25 cellular contexts compared by ENCODE assay signal in genomic region chr6:169895926-169896761, GRCh38.
"Had no signal": no experiment of that assay in that cellular context is flagged by ENCODE, and none has a peak within 500 bp of the region (broad histone marks: within the 10 kb centered on the region; RNA-seq: fewer than 3 reads in every experiment).

No MANE protein-coding gene starts in this region.

- FAIRE-seq: astrocyte had no signal

- H3K4me3 ChIP-seq: MG63, SK-N-MC had no signal

- H3K36me3 ChIP-seq: MG63 had no signal

- H3K27ac ChIP-seq: SK-N-MC had no signal

- H3K9me3 ChIP-seq: MG63 had no signal

- ATAC-seq: activated CD8-positive, alpha-beta memory T cell treated with anti-CD3 and anti-CD28 coated beads, Interleukin-2, amount 10 ng/mL, durations not matched to agents 7 days and 5 days; activated CD8-positive, alpha-beta T cell treated with anti-CD3 and anti-CD28 coated beads, Interleukin-2, amount 10 ng/mL, durations not matched to agents 7 days and 5 days; activated naive CD4-positive, alpha-beta T cell treated with anti-CD3 and anti-CD28 coated beads, Interleukin-2, amount 50 U/mL, for 72 hours; activated naive CD8-positive, alpha-beta T cell treated with anti-CD3 and anti-CD28 coated beads, Interleukin-2, amount 50 U/mL, for 24 hours; activated T-cell treated with anti-CD3 and anti-CD28 coated beads, Interleukin-2, amount 50 U/mL, for 4 hours; WTC11 had no signal

- DNase-seq: activated CD4-positive, alpha-beta T cell treated with anti-CD3 and anti-CD28 coated beads for 48 hours; activated CD4-positive, alpha-beta T cell treated with anti-CD3 and anti-CD28 coated beads, Interleukin-2, amount 50 U/mL, for 4 hours; activated CD4-positive, CD25-positive, alpha-beta regulatory T cell treated with anti-CD3 and anti-CD28 coated beads, Interleukin-2, amount 50 U/mL, for 72 hours; activated CD8-positive, alpha-beta memory T cell treated with anti-CD3 and anti-CD28 coated beads, Interleukin-2, amount 10 ng/mL, durations not matched to agents 7 days and 5 days; activated CD8-positive, alpha-beta T cell treated with anti-CD3 and anti-CD28 coated beads, Interleukin-2, amount 10 ng/mL, durations not matched to agents 7 days and 5 days; activated effector memory CD4-positive, alpha-beta T cell treated with anti-CD3 and anti-CD28 coated beads, Interleukin-2, amount 50 U/mL, for 16 hours; activated naive CD4-positive, alpha-beta T cell treated with Interleukin-2 at 50 U/mL for 16 hours; activated naive CD8-positive, alpha-beta T cell treated with anti-CD3 and anti-CD28 coated beads, Interleukin-2, amount 50 U/mL, for 24 hours; activated T-cell treated with anti-CD3 and anti-CD28 coated beads, Interleukin-2, amount 50 U/mL, for 4 hours; amniotic stem cell; MG63; NCI-H1092 treated with DMSO at 0.1 percent for 48 hours; NCI-H1417 treated with DMSO at 0.1 percent for 48 hours; NCI-H1694; NCI-H2029; NCI-H2107; NCI-H2171 treated with DMSO at 0.1 percent for 48 hours; NCI-H226; NCI-H526; NCI-H774; SW 1271 had no signal

- H3K27me3 ChIP-seq: MG63 had no signal
